1 cellular context compared by ENCODE assay signal in genomic region chr10:101060951-101061813, GRCh38.
A peak's percentile ranks its signal among the peaks of the same experiment; 100 is the strongest.
TF ChIP-seq lines count a peak whose summit lies in the region.

No MANE protein-coding gene starts in this region.

TF ChIP-seq in HEK293, 187 proteins besides CTCF, POLR2A, EP300 and RAD21 (continued from another document and continues in another):
- TF ChIP-seq, protein P1, sequence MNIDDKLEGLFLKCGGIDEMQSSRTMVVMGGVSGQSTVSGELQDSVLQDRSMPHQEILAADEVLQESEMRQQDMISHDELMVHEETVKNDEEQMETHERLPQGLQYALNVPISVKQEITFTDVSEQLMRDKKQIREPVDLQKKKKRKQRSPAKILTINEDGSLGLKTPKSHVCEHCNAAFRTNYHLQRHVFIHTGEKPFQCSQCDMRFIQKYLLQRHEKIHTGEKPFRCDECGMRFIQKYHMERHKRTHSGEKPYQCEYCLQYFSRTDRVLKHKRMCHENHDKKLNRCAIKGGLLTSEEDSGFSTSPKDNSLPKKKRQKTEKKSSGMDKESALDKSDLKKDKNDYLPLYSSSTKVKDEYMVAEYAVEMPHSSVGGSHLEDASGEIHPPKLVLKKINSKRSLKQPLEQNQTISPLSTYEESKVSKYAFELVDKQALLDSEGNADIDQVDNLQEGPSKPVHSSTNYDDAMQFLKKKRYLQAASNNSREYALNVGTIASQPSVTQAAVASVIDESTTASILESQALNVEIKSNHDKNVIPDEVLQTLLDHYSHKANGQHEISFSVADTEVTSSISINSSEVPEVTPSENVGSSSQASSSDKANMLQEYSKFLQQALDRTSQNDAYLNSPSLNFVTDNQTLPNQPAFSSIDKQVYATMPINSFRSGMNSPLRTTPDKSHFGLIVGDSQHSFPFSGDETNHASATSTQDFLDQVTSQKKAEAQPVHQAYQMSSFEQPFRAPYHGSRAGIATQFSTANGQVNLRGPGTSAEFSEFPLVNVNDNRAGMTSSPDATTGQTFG (tag by site-specific recombination; IDR thresholded peaks at IDR 0.05; ENCODE audit: borderline replicate concordance), result no peak
- TF ChIP-seq HOXD13 (CRISPR knock-in tag; IDR thresholded peaks at IDR 0.05; ENCODE audit: borderline replicate concordance) (no peak), ZNF791 (tag by site-specific recombination; IDR thresholded peaks at IDR 0.05) (no peak), ZNF521 (tag by site-specific recombination; IDR thresholded peaks at IDR 0.05) (no peak), ZNF433 (tag by site-specific recombination; IDR thresholded peaks at IDR 0.05; ENCODE audit: low read depth) (no peak), ZNF843 (tag by site-specific recombination; IDR thresholded peaks at IDR 0.05) (peak; percentile 46; the same call in 1 of the 2 replicates), ZNF629 (tag by site-specific recombination; IDR thresholded peaks at IDR 0.05) (peak; percentile 51), REST (tag by site-specific recombination; IDR thresholded peaks at IDR 0.05) (peak; percentile 32; the same call in 1 of the 2 replicates), GLIS2 (tag by site-specific recombination; IDR thresholded peaks at IDR 0.05) (peak; percentile 99), ZNF341 (tag by site-specific recombination; IDR thresholded peaks at IDR 0.05; ENCODE audit: low read depth) (peak; percentile 53), ZNF792 (tag by site-specific recombination; IDR thresholded peaks at IDR 0.05) (0 out of 2 replicates have a peak, but pooled peaks have one; percentile 10), ZNF423 (tag by site-specific recombination; IDR thresholded peaks at IDR 0.05) (0 out of 2 replicates have a peak, but pooled peaks have one; percentile 13), HIC1 (tag by site-specific recombination; IDR thresholded peaks at IDR 0.05) (peak; percentile 95), ZNF548 (tag by site-specific recombination; IDR thresholded peaks at IDR 0.05) (no peak), BCL11A (tag by site-specific recombination; IDR thresholded peaks at IDR 0.05; ENCODE audit: low read depth) (peak; percentile 68; the same call in 1 of the 2 replicates), ZFP69B (tag by site-specific recombination; IDR thresholded peaks at IDR 0.05) (peak; percentile 79), ZFP37 (tag by site-specific recombination; IDR thresholded peaks at IDR 0.05) (peak; percentile 92; the same call in 1 of the 2 replicates), ZNF416 (tag by site-specific recombination; IDR thresholded peaks at IDR 0.05) (no peak), ZFP41 (tag by site-specific recombination; IDR thresholded peaks at IDR 0.05; ENCODE audit: borderline replicate concordance) (no peak), PRDM10 (tag by site-specific recombination; IDR thresholded peaks at IDR 0.05) (peak; percentile 88), PRDM2 (tag by site-specific recombination; IDR thresholded peaks at IDR 0.05; ENCODE audit: borderline replicate concordance) (no peak), SP3 (tag by site-specific recombination; IDR thresholded peaks at IDR 0.05) (peak; percentile 94), ZNF366 (tag by site-specific recombination; conservative IDR thresholded peaks at IDR 0.05) (peak; percentile 54), ZNF266 (tag by site-specific recombination; IDR thresholded peaks at IDR 0.05; ENCODE audit: low read depth) (no peak), ZNF426 (tag by site-specific recombination; IDR thresholded peaks at IDR 0.05) (no peak), ZNF777 (tag by site-specific recombination; IDR thresholded peaks at IDR 0.05; ENCODE audit: borderline replicate concordance) (peak; percentile 89), ZNF292 (tag by site-specific recombination; IDR thresholded peaks at IDR 0.05; ENCODE audit: borderline replicate concordance, low read depth) (no peak)
- TF ChIP-seq, protein P2, sequence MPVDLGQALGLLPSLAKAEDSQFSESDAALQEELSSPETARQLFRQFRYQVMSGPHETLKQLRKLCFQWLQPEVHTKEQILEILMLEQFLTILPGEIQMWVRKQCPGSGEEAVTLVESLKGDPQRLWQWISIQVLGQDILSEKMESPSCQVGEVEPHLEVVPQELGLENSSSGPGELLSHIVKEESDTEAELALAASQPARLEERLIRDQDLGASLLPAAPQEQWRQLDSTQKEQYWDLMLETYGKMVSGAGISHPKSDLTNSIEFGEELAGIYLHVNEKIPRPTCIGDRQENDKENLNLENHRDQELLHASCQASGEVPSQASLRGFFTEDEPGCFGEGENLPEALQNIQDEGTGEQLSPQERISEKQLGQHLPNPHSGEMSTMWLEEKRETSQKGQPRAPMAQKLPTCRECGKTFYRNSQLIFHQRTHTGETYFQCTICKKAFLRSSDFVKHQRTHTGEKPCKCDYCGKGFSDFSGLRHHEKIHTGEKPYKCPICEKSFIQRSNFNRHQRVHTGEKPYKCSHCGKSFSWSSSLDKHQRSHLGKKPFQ (tag by site-specific recombination; IDR thresholded peaks at IDR 0.05), result no peak
- TF ChIP-seq, protein P3, sequence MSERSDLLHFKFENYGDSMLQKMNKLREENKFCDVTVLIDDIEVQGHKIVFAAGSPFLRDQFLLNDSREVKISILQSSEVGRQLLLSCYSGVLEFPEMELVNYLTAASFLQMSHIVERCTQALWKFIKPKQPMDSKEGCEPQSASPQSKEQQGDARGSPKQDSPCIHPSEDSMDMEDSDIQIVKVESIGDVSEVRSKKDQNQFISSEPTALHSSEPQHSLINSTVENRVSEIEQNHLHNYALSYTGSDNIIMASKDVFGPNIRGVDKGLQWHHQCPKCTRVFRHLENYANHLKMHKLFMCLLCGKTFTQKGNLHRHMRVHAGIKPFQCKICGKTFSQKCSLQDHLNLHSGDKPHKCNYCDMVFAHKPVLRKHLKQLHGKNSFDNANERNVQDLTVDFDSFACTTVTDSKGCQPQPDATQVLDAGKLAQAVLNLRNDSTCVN (tag by site-specific recombination; optimal IDR thresholded peaks at IDR 0.05), result peak; percentile 83
- TF ChIP-seq, protein P4, sequence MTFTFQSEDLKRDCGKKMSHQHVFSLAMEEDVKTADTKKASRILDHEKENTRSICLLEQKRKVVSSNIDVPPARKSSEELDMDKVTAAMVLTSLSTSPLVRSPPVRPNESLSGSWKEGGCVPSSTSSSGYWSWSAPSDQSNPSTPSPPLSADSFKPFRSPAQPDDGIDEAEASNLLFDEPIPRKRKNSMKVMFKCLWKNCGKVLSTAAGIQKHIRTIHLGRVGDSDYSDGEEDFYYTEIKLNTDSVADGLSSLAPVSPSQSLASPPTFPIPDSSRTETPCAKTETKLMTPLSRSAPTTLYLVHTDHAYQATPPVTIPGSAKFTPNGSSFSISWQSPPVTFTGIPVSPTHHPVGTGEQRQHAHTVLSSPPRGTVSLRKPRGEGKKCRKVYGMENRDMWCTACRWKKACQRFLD (tag by site-specific recombination; IDR thresholded peaks at IDR 0.05), result no peak
- TF ChIP-seq, protein P5, sequence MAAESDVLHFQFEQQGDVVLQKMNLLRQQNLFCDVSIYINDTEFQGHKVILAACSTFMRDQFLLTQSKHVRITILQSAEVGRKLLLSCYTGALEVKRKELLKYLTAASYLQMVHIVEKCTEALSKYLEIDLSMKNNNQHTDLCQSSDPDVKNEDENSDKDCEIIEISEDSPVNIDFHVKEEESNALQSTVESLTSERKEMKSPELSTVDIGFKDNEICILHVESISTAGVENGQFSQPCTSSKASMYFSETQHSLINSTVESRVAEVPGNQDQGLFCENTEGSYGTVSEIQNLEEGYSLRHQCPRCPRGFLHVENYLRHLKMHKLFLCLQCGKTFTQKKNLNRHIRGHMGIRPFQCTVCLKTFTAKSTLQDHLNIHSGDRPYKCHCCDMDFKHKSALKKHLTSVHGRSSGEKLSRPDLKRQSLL (tag by site-specific recombination; IDR thresholded peaks at IDR 0.05), result no peak
